ENCODE assay signal across 8 cellular contexts in genomic region chr10:69065406-69066361, GRCh38. TPM values are rescaled to one million over a fixed set of nuclear protein-coding genes. Genes with fewer than 3 reads are reported as not detected.
A peak's percentile ranks its signal among the peaks of the same experiment; 100 is the strongest.
DNase-seq lines count a peak whose midpoint lies in the region; ATAC-seq and TF ChIP-seq lines count a peak whose summit lies in the region.

No MANE protein-coding gene starts in this region.

- H3K9me3 ChIP-seq in body of pancreas, result no peaks in the 10 kb centered on the region
- H3K9me3 ChIP-seq in neutrophil, result no peaks in the 10 kb centered on the region

- peak; percentile 40 for ATAC-seq in GM21367 (IDR thresholded peaks at IDR 0.05; ENCODE audit: unreplicated experiment)
- ATAC-seq in body of pancreas, result peak; percentile 5
- ATAC-seq in esophagus mucosa, result no peak

- H3K27ac ChIP-seq in body of pancreas, result peak overlapping the region in 2 of 4 donors; percentile 33 to 60
- H3K27ac ChIP-seq in neutrophil, result peak overlapping the region; percentile 100

- H3K4me1 ChIP-seq in body of pancreas, result peaks cover 12% of the 10 kb centered on the region
- H3K4me1 ChIP-seq in neutrophil (ENCODE audit: control insufficient read depth in 1 of 2, insufficient read depth in 1 of 2, low read depth in 1 of 2, low read length in 1 of 2), result peaks cover 92 to 95% of the 10 kb centered on the region in 2 experiments

- H3K4me3 ChIP-seq in body of pancreas (no peak overlapping the region), neutrophil (ENCODE audit: low read depth in 1 of 2, low read length in 1 of 2) (peak overlapping the region; percentile 22 to 45)

- no peaks in the 10 kb centered on the region for H3K36me3 ChIP-seq in body of pancreas (replicated peaks in 1 of 2; ENCODE audit: insufficient read depth in 1 of 2, low read depth in 2 of 2)
- no peaks in the 10 kb centered on the region for H3K36me3 ChIP-seq in neutrophil

- H3K27me3 ChIP-seq in body of pancreas, result no peaks in the 10 kb centered on the region
- no peaks in the 10 kb centered on the region for H3K27me3 ChIP-seq in neutrophil

- peak in 1 of 3 donors; percentile 18 for TF ChIP-seq POLR2A in body of pancreas (IDR thresholded peaks at IDR 0.05)

- WGBS in body of pancreas, 2 donors, result 57 to 67% methylated on average over 8 of the region's 8 CpGs

- TF ChIP-seq CTCF in body of pancreas (IDR thresholded peaks at IDR 0.05), result no peak
- no peak for TF ChIP-seq CTCF in neutrophil (IDR thresholded peaks at IDR 0.05)

- intact Hi-C loops in body of pancreas (cut with DNase I), result no loop called here

- DNase-seq in Daoy (ENCODE audit: low read depth), result peak; percentile 20
- peak; percentile 28 for DNase-seq in KG1 (lab: John Stamatoyannopoulos, UW)
- DNase-seq in body of pancreas, result peak; percentile 14 to 55 (median 20)
- DNase-seq in cortex of kidney (lab: John Stamatoyannopoulos, UW), result no peak
- DNase-seq in NCI-H510A treated with DMSO at 0.1 percent for 48 hours (lab: John Stamatoyannopoulos, UW), result no peak

RNA-seq across cellular contexts. Expression of gene SRGN, which starts 22.2 kb away (rescaled TPM):
- total RNA-seq in Daoy (2014; rRNA removed; shearing (Covaris generic)), result 8.3 and 11.5 TPM in 2 replicates
- 10 to 100 TPM; 52.7 to 55.7 TPM for total RNA-seq in body of pancreas
- 7.9 TPM for total RNA-seq in esophagus mucosa

RNA-seq across cellular contexts. Expression of gene VPS26A, which starts 58.3 kb away (rescaled TPM):
- total RNA-seq in Daoy (2014; rRNA removed; shearing (Covaris generic)), result 21.7 and 32.5 TPM in 2 replicates
- total RNA-seq in body of pancreas, result 10 to 100 TPM; 12.2 to 17.1 TPM
- total RNA-seq in esophagus mucosa, result 42.2 TPM

Comparison
In these comparisons a context has a peak if more than half of its experiments do, and no peak if none do; other contexts are left out.
1. DNase-seq: peak in Daoy (single experiment), KG1 (single experiment) and body of pancreas (4 of 4); none in cortex of kidney (single experiment) and NCI-H510A treated with DMSO at 0.1 percent for 48 hours (single experiment).
2. H3K4me3 ChIP-seq: peak in neutrophil (2 of 2); none in body of pancreas (0 of 2).